19 cellular contexts compared by ENCODE assay signal in genomic region chr10:129516846-129517679, GRCh38.
"Had no signal": no experiment of that assay in that cellular context is flagged by ENCODE, and none has a peak within 500 bp of the region (broad histone marks: within the 10 kb centered on the region; RNA-seq: fewer than 3 reads in every experiment).

No MANE protein-coding gene starts in this region.

- H3K4me3 Mint-ChIP-seq: memory B cell, mesothelial cell of epicardium, nephron had no signal

- DNase-seq: effector CD4-positive, alpha-beta T cell; heart right ventricle; hypothalamus; islet precursor cell; left lung; lower lobe of right lung; small intestine; stimulated activated CD4-positive, alpha-beta T cell treated with anti-CD3 and anti-CD28 coated beads, Interleukin-2, amount 100 ng/mL, for 48 hours; stimulated activated naive CD4-positive, alpha-beta T cell treated with Interleukin-2 at 50 U/mL for 16 hours; tibial artery; upper lobe of left lung had no signal

- H3K4me3 ChIP-seq: coronary artery, heart right ventricle, left lung, lower lobe of right lung, right atrium auricular region, suprapubic skin, tibial artery, upper lobe of left lung, vagina had no signal

- H3K27me3 Mint-ChIP-seq: memory B cell had no signal

- H3K27ac Mint-ChIP-seq: memory B cell, mesothelial cell of epicardium, nephron had no signal

- H3K27ac ChIP-seq: coronary artery, heart right ventricle, left lung, lower lobe of right lung, right atrium auricular region, suprapubic skin, tibial artery, upper lobe of left lung, vagina had no signal

- H3K9me3 ChIP-seq: heart right ventricle, left lung, lower lobe of right lung, right atrium auricular region, suprapubic skin, tibial artery, upper lobe of left lung, vagina had no signal

- H3K27me3 ChIP-seq: heart right ventricle, left lung, right atrium auricular region, suprapubic skin, tibial artery, upper lobe of left lung, vagina had no signal

- H3K36me3 ChIP-seq: heart right ventricle, left lung, lower lobe of right lung, right atrium auricular region, suprapubic skin, tibial artery, upper lobe of left lung, vagina had no signal

- H3K4me1 ChIP-seq: left lung, lower lobe of right lung, suprapubic skin, tibial artery, upper lobe of left lung, vagina had no signal

- ATAC-seq: esophagus mucosa, left lung had no signal

- H3K36me3 Mint-ChIP-seq: mesothelial cell of epicardium had no signal

- H3K9me3 Mint-ChIP-seq: memory B cell, mesothelial cell of epicardium had no signal
